Comparison of ENCODE assay signal across 27 cellular contexts in genomic region chr21:26404288-26404687, GRCh38.
"Had no signal": no experiment of that assay in that cellular context is flagged by ENCODE, and none has a peak within 500 bp of the region (broad histone marks: within the 10 kb centered on the region; RNA-seq: fewer than 3 reads in every experiment).

No MANE protein-coding gene starts in this region.

- H3K27ac Mint-ChIP-seq: memory B cell; stimulated activated naive CD8-positive, alpha-beta T cell treated with anti-CD3 and anti-CD28 coated beads, Interleukin-15, amount 100 ng/mL, for 72 hours had no signal

- H3K27me3 ChIP-seq: esophagus muscularis mucosa, foreskin keratinocyte, gastroesophageal sphincter, heart left ventricle, hepatocyte, neutrophil, pancreas, right lobe of liver, suprapubic skin, transverse colon, vagina had no signal

- H3K4me3 Mint-ChIP-seq: memory B cell; naive thymus-derived CD4-positive, alpha-beta T cell; stimulated activated naive CD8-positive, alpha-beta T cell treated with anti-CD3 and anti-CD28 coated beads, Interleukin-15, amount 100 ng/mL, for 72 hours had no signal

- H2AFZ ChIP-seq: hepatocyte had no signal

- H3K27ac ChIP-seq: coronary artery, esophagus muscularis mucosa, foreskin keratinocyte, gastroesophageal sphincter, hepatocyte, neutrophil, pancreas, right lobe of liver, suprapubic skin, transverse colon, vagina had no signal

- H3K9me3 ChIP-seq: esophagus muscularis mucosa, gastroesophageal sphincter, neutrophil, pancreas, right lobe of liver, suprapubic skin, transverse colon, vagina had no signal

- H3K4me1 Mint-ChIP-seq: memory B cell had no signal

- ATAC-seq: foreskin keratinocyte; gastroesophageal sphincter; left cardiac atrium; naive thymus-derived CD4-positive, alpha-beta T cell; pancreas; stimulated activated naive CD8-positive, alpha-beta T cell treated with anti-CD3 and anti-CD28 coated beads, Interleukin-15, amount 100 ng/mL, for 72 hours had no signal

- H3K36me3 ChIP-seq: esophagus muscularis mucosa, gastroesophageal sphincter, heart left ventricle, neutrophil, pancreas, right lobe of liver, suprapubic skin, transverse colon, vagina had no signal

- DNase-seq: dermis blood vessel endothelial cell; effector memory CD4-positive, alpha-beta T cell; foreskin keratinocyte; left cardiac atrium; midbrain; naive thymus-derived CD4-positive, alpha-beta T cell; pancreas; retina; right lobe of liver; small intestine; stimulated activated CD4-positive, alpha-beta T cell treated with anti-CD3 and anti-CD28 coated beads, Interleukin-12 subunit alpha, Interleukin-12 subunit beta, amount 100 ng/mL, for 4 hours; stimulated activated CD4-positive, alpha-beta T cell treated with anti-CD3 and anti-CD28 coated beads, Interleukin-1b, Interleukin-23, amount 100 ng/mL, for 48 hours; stimulated activated CD4-positive, alpha-beta T cell treated with anti-CD3 and anti-CD28 coated beads, Interleukin-4, amount 100 ng/mL, for 1 hour; stimulated activated CD8-positive, alpha-beta memory T cell treated with anti-CD3 and anti-CD28 coated beads, Interleukin-4, amount 100 ng/mL, for 48 hours; stimulated activated naive CD4-positive, alpha-beta T cell; stimulated activated naive CD8-positive, alpha-beta T cell treated with anti-CD3 and anti-CD28 coated beads, Interleukin-15, amount 100 ng/mL, for 72 hours; transverse colon had no signal

- H3K36me3 Mint-ChIP-seq: memory B cell had no signal

- H3K79me2 ChIP-seq: hepatocyte had no signal

- H3K27me3 Mint-ChIP-seq: memory B cell; stimulated activated naive CD8-positive, alpha-beta T cell treated with anti-CD3 and anti-CD28 coated beads, Interleukin-15, amount 100 ng/mL, for 72 hours had no signal

- H3K4me2 ChIP-seq: hepatocyte had no signal

- H3K4me3 ChIP-seq: coronary artery, esophagus muscularis mucosa, gastroesophageal sphincter, heart left ventricle, hepatocyte, lung, pancreas, right lobe of liver, suprapubic skin, transverse colon, vagina had no signal

- H3K4me1 ChIP-seq: gastroesophageal sphincter, pancreas, right lobe of liver, transverse colon, vagina had no signal
